Comparison of ENCODE assay signal across 28 cellular contexts in genomic region chr3:9496893-9497292, GRCh38. TPM values are rescaled to one million over a fixed set of nuclear protein-coding genes. Genes with fewer than 3 reads are reported as not detected.
"Had no signal": no experiment of that assay in that cellular context is flagged by ENCODE, and none has a peak within 500 bp of the region (broad histone marks: within the 10 kb centered on the region; RNA-seq: fewer than 3 reads in every experiment).

No MANE protein-coding gene starts in this region.

- ATAC-seq: foreskin keratinocyte, gastroesophageal sphincter, heart right ventricle, left cardiac atrium, left lung, left ventricle myocardium superior, lower lobe of right lung, mucosa of descending colon had no signal

- H3K27ac Mint-ChIP-seq: mesothelial cell of epicardium, naive B cell had no signal

- H3K4me1 ChIP-seq: left lung had no signal

- H3K4me3 Mint-ChIP-seq: mesothelial cell of epicardium, naive B cell had no signal

- FAIRE-seq: endothelial cell of umbilical vein, frontal cortex, islet of Langerhans, keratinocyte had no signal

- H3K36me3 ChIP-seq: esophagus muscularis mucosa, gastroesophageal sphincter, heart right ventricle, left lung, lower lobe of right lung had no signal

- H3K4me3 ChIP-seq: coronary artery, dorsolateral prefrontal cortex, esophagus muscularis mucosa, gastroesophageal sphincter, heart right ventricle, left lung, lower lobe of right lung, mucosa of descending colon had no signal

- H3K9me3 Mint-ChIP-seq: mesothelial cell of epicardium had no signal

- H3K36me3 Mint-ChIP-seq: mesothelial cell of epicardium had no signal

- DNase-seq: dermis blood vessel endothelial cell; dorsolateral prefrontal cortex; effector CD4-positive, alpha-beta T cell; effector memory CD4-positive, alpha-beta T cell; foreskin keratinocyte; head of caudate nucleus; heart right ventricle; hippocampal formation; left cardiac atrium; left lung; left ventricle myocardium superior; lower lobe of right lung; mesenchymal stem cell; mucosa of descending colon; naive B cell had no signal

- H3K27ac ChIP-seq: coronary artery, dorsolateral prefrontal cortex, esophagus muscularis mucosa, foreskin keratinocyte, gastroesophageal sphincter, heart right ventricle, left lung, lower lobe of right lung had no signal

- H3K9me3 ChIP-seq: esophagus muscularis mucosa, gastroesophageal sphincter, heart right ventricle, left lung, lower lobe of right lung, mucosa of descending colon had no signal

RNA-seq across cellular contexts. Expression of gene LHFPL4, which starts 56.7 kb away (rescaled TPM):
- total RNA-seq: dermis blood vessel endothelial cell, endothelial cell of umbilical vein, epithelial cell of proximal tubule, fibroblast of villous mesenchyme, foreskin keratinocyte, heart right ventricle, kidney epithelial cell, left cardiac atrium, left lung, left ventricle myocardium superior, lower lobe of right lung, mesenteric fat pad, mesothelial cell of epicardium, myocyte had no signal
- polyA plus RNA-seq: endothelial cell of umbilical vein, foreskin keratinocyte, heart right ventricle, keratinocyte had no signal
